In the genomic region with DNA sequence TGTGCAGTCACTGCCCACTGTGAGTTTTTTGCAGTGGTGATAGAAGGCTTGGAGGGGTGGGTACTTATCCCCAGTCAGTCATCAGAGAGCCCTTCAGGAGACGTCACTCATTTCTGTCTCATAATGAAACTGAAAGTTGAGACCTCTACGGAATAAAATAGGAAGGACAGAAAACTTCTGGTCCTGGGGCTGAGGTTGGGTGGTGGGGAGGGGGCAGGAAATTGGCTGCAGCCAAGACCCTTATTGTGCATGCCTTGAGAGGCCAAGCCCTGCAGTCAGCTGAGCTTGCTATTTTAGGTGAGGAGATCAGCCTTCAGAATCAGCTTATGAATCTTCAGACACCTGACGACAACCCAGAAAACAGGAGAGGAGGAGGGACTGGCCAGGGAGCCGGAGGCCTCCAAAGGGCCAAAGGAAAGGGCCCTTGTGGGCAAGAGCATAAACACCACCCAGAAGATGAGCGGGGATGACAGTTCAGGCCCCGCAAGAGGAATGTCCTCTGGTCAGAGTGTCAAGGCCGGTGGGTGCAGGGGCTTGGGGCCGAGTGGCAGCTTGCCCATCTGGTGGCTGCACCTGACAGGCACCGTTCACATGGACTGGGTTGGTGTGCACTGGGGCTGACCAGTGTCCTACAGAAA, we compare ENCODE assay signal across 9 cellular contexts. TPM values are rescaled to one million over a fixed set of nuclear protein-coding genes. Genes with fewer than 3 reads are reported as not detected.
DNase-seq lines count a peak whose midpoint lies in the region; ATAC-seq, FAIRE-seq and TF ChIP-seq lines count a peak whose summit lies in the region.
"Had no signal": no experiment of that assay in that cellular context is flagged by ENCODE, and none has a peak within 500 bp of the region (broad histone marks: within the 10 kb centered on the region; RNA-seq: fewer than 3 reads in every experiment).

No MANE protein-coding gene starts in this region.

- BruUV-seq in Calu3 (replicated peaks; lab: Mats Ljungman, UMichigan): no TSS peak

- no peaks in the 10 kb centered on the region for H3K9me3 Mint-ChIP-seq in Calu3 (ENCODE audit: low read depth, unreplicated experiment)
- H3K9me3 Mint-ChIP-seq: nephron had no signal

- no peaks in the 10 kb centered on the region for H3K4me1 Mint-ChIP-seq in Calu3 (ENCODE audit: low read depth, unreplicated experiment)

- no peaks in the 10 kb centered on the region for H3K36me3 Mint-ChIP-seq in Calu3 (ENCODE audit: insufficient read depth, unreplicated experiment)

- CTCF ChIA-PET in Calu3 (lab: Charles Lee): interaction anchor here (0.6 kb wide), 1 partner anchor 115 kb away, joined by 3 read pairs; no protein-coding TSS in a partner anchor

- ATAC-seq in GM19463 (IDR thresholded peaks at IDR 0.05; ENCODE audit: unreplicated experiment): peak; percentile 82
- peak; percentile 22 for ATAC-seq in gastroesophageal sphincter

- DNase-seq in GDM1 (lab: John Stamatoyannopoulos, UW) (peak; percentile 28), HTR-8/SVneo (ENCODE audit: insufficient read length, low spot score) (peak; percentile 20), D341Med (ENCODE audit: low spot score) (no peak), GF-D8 (lab: John Stamatoyannopoulos, UW) (no peak), Calu3 (no peak), NCI-H1105 treated with DMSO at 0.1 percent for 48 hours (lab: John Stamatoyannopoulos, UW) (no peak)

- TF ChIP-seq EP300 in gastroesophageal sphincter (IDR thresholded peaks at IDR 0.05): no peak

- FAIRE-seq in HTR-8/SVneo (lab: Jason Lieb, UNC): no peak

- intact Hi-C loops in Calu3 (cut with micrococcal nuclease; ENCODE audit: unreplicated experiment): no loop called here

- H3K9me3 ChIP-seq in gastroesophageal sphincter: no peaks in the 10 kb centered on the region

- H3K27ac Mint-ChIP-seq in Calu3 (ENCODE audit: unreplicated experiment): no peak overlapping the region

- peaks cover 0 to 6% (median 0%) of the 10 kb centered on the region in 3 donors for H3K4me1 ChIP-seq in gastroesophageal sphincter

- no peak overlapping the region for H3K27ac ChIP-seq in gastroesophageal sphincter

- TF ChIP-seq CTCF in gastroesophageal sphincter (IDR thresholded peaks at IDR 0.05) (no peak), Calu3 (IDR thresholded peaks at IDR 0.05; ENCODE audit: unreplicated experiment) (no peak)

- no peak overlapping the region for H3K4me3 Mint-ChIP-seq in Calu3 (ENCODE audit: low read depth, unreplicated experiment)
- H3K4me3 Mint-ChIP-seq: nephron had no signal

- WGBS in gastroesophageal sphincter (ENCODE audit: low coverage in 1 of 2), 2 donors: 64% methylated on average over 5 of the region's 9 CpGs; no CpG with 5 or more reads in 1 of the 2 donors

- peaks cover 50% of the 10 kb centered on the region for H3K27me3 ChIP-seq in gastroesophageal sphincter

- H3K4me3 ChIP-seq in gastroesophageal sphincter: no peak overlapping the region

- H3K27me3 Mint-ChIP-seq in Calu3 (ENCODE audit: unreplicated experiment): peaks cover 19% of the 10 kb centered on the region

- TF ChIP-seq POLR2A in gastroesophageal sphincter (IDR thresholded peaks at IDR 0.05): no peak

- no peaks in the 10 kb centered on the region for H3K36me3 ChIP-seq in gastroesophageal sphincter

RNA-seq across cellular contexts. Expression of a gene that starts 17.9 kb away (rescaled TPM):
- total RNA-seq in gastroesophageal sphincter (10 to 100 TPM in 1 of 4 donors, 1 to 10 TPM in 3; 4.7 to 16.4 (median 5.4) TPM), Calu3 (2022) (not detected in 2 replicates)

Comparison
In these comparisons a context has a peak if more than half of its experiments do, and no peak if none do; other contexts are left out.
1. DNase-seq: peak in GDM1 (single experiment) and HTR-8/SVneo (single experiment); none in D341Med (single experiment), GF-D8 (single experiment), Calu3 (single experiment) and NCI-H1105 treated with DMSO at 0.1 percent for 48 hours (single experiment).